2 cellular contexts compared by ENCODE assay signal in genomic region chrX:34578237-34578636, GRCh38.
TF ChIP-seq lines count a peak whose summit lies in the region.

No MANE protein-coding gene starts in this region.

TF ChIP-seq in liver, 16 proteins besides CTCF, POLR2A, EP300 and RAD21 (continued from another document):
- TF ChIP-seq ZBTB33 (IDR thresholded peaks at IDR 0.05), result no peak
TF ChIP-seq in liver: peak in this region for 0.

TF ChIP-seq in HepG2, 621 proteins besides CTCF, POLR2A, EP300 and RAD21 (continued from another document):
- no peak for TF ChIP-seq ZNF275 (CRISPR knock-in tag; IDR thresholded peaks at IDR 0.05; ENCODE audit: borderline replicate concordance)
- no peak for TF ChIP-seq POLR2AphosphoS5 (IDR thresholded peaks at IDR 0.05; ENCODE audit: low read depth, low read length)
- TF ChIP-seq IKZF4 (CRISPR knock-in tag; IDR thresholded peaks at IDR 0.05; ENCODE audit: borderline replicate concordance, low read depth, not compliant biosample characterization), result no peak
